In the genomic region with DNA sequence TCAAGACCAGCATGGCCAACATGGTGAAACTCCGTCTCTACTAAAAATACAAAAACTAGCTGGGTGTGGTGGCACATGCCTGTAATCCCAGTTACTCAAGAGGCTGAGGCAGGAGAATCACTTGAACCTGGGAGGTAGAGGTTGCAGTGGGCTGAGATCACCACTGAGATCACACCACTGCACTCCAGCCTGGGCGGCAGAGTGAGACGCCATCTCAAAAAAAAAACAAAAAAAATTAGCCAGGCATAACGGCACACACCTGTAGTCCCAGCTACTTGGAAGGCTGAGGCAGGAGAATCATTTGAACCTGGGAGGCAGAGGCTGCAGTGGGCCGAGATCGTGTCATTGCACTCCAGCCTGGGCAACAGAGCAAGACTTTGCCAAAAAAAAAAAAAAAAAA, we compare ENCODE assay signal across 2 cellular contexts. TPM values are rescaled to one million over a fixed set of nuclear protein-coding genes. Genes with fewer than 3 reads are reported as not detected.
"Had no signal": no experiment of that assay in that cellular context is flagged by ENCODE, and none has a peak within 500 bp of the region (broad histone marks: within the 10 kb centered on the region; RNA-seq: fewer than 3 reads in every experiment).

No MANE protein-coding gene starts in this region.

RNA-seq across cellular contexts. Expression of a gene that starts 31.0 kb away (rescaled TPM):
- total RNA-seq: K562 had no signal
- polyA plus RNA-seq: IgD-negative memory B cell, K562 had no signal
